Comparison of ENCODE assay signal across 29 cellular contexts in genomic region chr20:45796336-45797070, GRCh38. TPM values are rescaled to one million over a fixed set of nuclear protein-coding genes. Genes with fewer than 3 reads are reported as not detected.
DNase-seq lines count a peak whose midpoint lies in the region; ATAC-seq, FAIRE-seq and TF ChIP-seq lines count a peak whose summit lies in the region.
"Had no signal": no experiment of that assay in that cellular context is flagged by ENCODE, and none has a peak within 500 bp of the region (broad histone marks: within the 10 kb centered on the region; RNA-seq: fewer than 3 reads in every experiment).

No MANE protein-coding gene starts in this region.

- TF ChIP-seq RAD21 in HepG2 (CRISPR knock-in tag; IDR thresholded peaks at IDR 0.05), result no peak

- no peak overlapping the region for H2AFZ ChIP-seq in HepG2 (ENCODE audit: low read length)
- H2AFZ ChIP-seq: GM23338 had no signal

- peaks cover 11% of the 10 kb centered on the region for H3K4me1 ChIP-seq in HepG2 (ENCODE audit: insufficient read depth, low read length)
- H3K4me1 ChIP-seq in right lobe of liver, result peaks cover 0 to 9% (median 3%) of the 10 kb centered on the region in 4 donors
- H3K4me1 ChIP-seq in gastrocnemius medialis, result peaks cover 39 to 42% of the 10 kb centered on the region in 2 donors

- peaks cover 11% of the 10 kb centered on the region for H3K79me2 ChIP-seq in HepG2 (ENCODE audit: insufficient read depth, low read length)

- peaks cover 31% of the 10 kb centered on the region for H3K4me1 Mint-ChIP-seq in activated T-helper 1 cell treated with anti-CD3 and anti-CD28 coated beads, Interleukin-12 subunit alpha, Interleukin-12 subunit beta, Interleukin-2, Interleukin-4 antibody, amounts not matched to agents 30 ng/mL and 10 ng/mL and 1 ng/mL, durations not matched to agents 14 hours and 24 hours and 36 hours (ENCODE audit: low read depth)

- POLR2A ChIA-PET in HepG2 (lab: Yijun Ruan, JAX), result no interaction called here

- TF ChIP-seq CTCF in HepG2 (CRISPR knock-in tag; IDR thresholded peaks at IDR 0.05) (no peak), right lobe of liver (IDR thresholded peaks at IDR 0.05) (no peak), gastrocnemius medialis (IDR thresholded peaks at IDR 0.05 in 4 of 5, conservative IDR thresholded peaks at IDR 0.05 in 1 of 5) (no peak)

- 97% methylated on average over 11 of the region's 11 CpGs for WGBS in HepG2 (ENCODE audit: low lambda C conversion rate)
- WGBS in right lobe of liver (ENCODE audit: insufficient coverage, low coverage, low lambda C conversion rate, missing lambda C conversion rate), result 94% methylated on average over 11 of the region's 11 CpGs

- H3K36me3 Mint-ChIP-seq in activated T-helper 1 cell treated with anti-CD3 and anti-CD28 coated beads, Interleukin-12 subunit alpha, Interleukin-12 subunit beta, Interleukin-2, Interleukin-4 antibody, amounts not matched to agents 30 ng/mL and 10 ng/mL and 1 ng/mL, durations not matched to agents 14 hours and 24 hours and 36 hours (ENCODE audit: low read depth), result peaks cover 20% of the 10 kb centered on the region

- TF ChIP-seq POLR2A in HepG2 (IDR thresholded peaks at IDR 0.05; ENCODE audit: insufficient read depth in 1 of 2, low read depth in 2 of 2, low read length in 2 of 2) (no peak), right lobe of liver (IDR thresholded peaks at IDR 0.05) (no peak), gastrocnemius medialis (IDR thresholded peaks at IDR 0.05) (peak; percentile 38 to 63)

- H3K4me3 ChIP-seq in HepG2 (replicated peaks in 1 of 3; ENCODE audit: insufficient read depth in 1 of 3, low read depth in 2 of 3, low read length in 3 of 3), result no peak overlapping the region
- no peak overlapping the region for H3K4me3 ChIP-seq in right lobe of liver
- peak overlapping the region in 3 of 4 donors; percentile 22 to 34 (median 27) for H3K4me3 ChIP-seq in gastrocnemius medialis
- H3K4me3 ChIP-seq: A549; BLaER1 treated with 17β-estradiol and CSF1 and Interleukin-3, amounts not matched to agents 10 nM and 100 nM; GM12878; GM23338; SK-N-MC had no signal

- H3K36me3 ChIP-seq in HepG2 (replicated peaks in 1 of 2; ENCODE audit: control insufficient read depth in 1 of 2, insufficient read depth in 2 of 2, low read length in 2 of 2), result peaks cover 19 to 36% of the 10 kb centered on the region in 2 experiments
- H3K36me3 ChIP-seq in right lobe of liver, result peaks cover 0 to 39% (median 13%) of the 10 kb centered on the region in 4 donors
- H3K36me3 ChIP-seq in gastrocnemius medialis, result peaks cover 0 to 30% of the 10 kb centered on the region in 2 donors

- no peaks in the 10 kb centered on the region; a peak in 1 of 5 replicates for H3K27me3 ChIP-seq in HepG2 (ENCODE audit: control insufficient read depth in 1 of 2, insufficient read depth in 2 of 2, low read length in 2 of 2)
- H3K27me3 ChIP-seq in right lobe of liver, result no peaks in the 10 kb centered on the region
- H3K27me3 ChIP-seq in gastrocnemius medialis, result no peaks in the 10 kb centered on the region
- H3K27me3 ChIP-seq: BLaER1 treated with 17β-estradiol and CSF1 and Interleukin-3, amounts not matched to agents 10 nM and 100 nM had no signal

- H3K9me3 ChIP-seq in HepG2 (ENCODE audit: low read length) (no peaks in the 10 kb centered on the region), right lobe of liver (no peaks in the 10 kb centered on the region), gastrocnemius medialis (no peaks in the 10 kb centered on the region)
- H3K9me3 ChIP-seq: A549; BLaER1 treated with 17β-estradiol and CSF1 and Interleukin-3, amounts not matched to agents 10 nM and 100 nM had no signal

- no peaks in the 10 kb centered on the region for H3K9me3 Mint-ChIP-seq in activated T-helper 1 cell treated with anti-CD3 and anti-CD28 coated beads, Interleukin-12 subunit alpha, Interleukin-12 subunit beta, Interleukin-2, Interleukin-4 antibody, amounts not matched to agents 30 ng/mL and 10 ng/mL and 1 ng/mL, durations not matched to agents 14 hours and 24 hours and 36 hours
- H3K9me3 Mint-ChIP-seq: CD8-positive, alpha-beta T cell; GM23338; H9; IgD-negative memory B cell had no signal

- FAIRE-seq in HepG2 (lab: Jason Lieb, UNC), result no peak
- FAIRE-seq: A549, GM12878 had no signal

- intact Hi-C loops in HepG2 (cut with micrococcal nuclease; ENCODE audit: unreplicated experiment) (loop anchor here (10.0 kb wide), 1 partner anchor 88 kb away; the partner anchor contains the start of genes SPATA25 and ZSWIM1), right lobe of liver (cut with DNase I) (loop anchor here in 1 of 2 donors (10.0 kb wide), 1 partner anchor 168 kb away; no protein-coding TSS in a partner anchor), left ventricle myocardium superior (cut with micrococcal nuclease) (no loop called here), gastrocnemius medialis (cut with DNase I; ENCODE audit: low total_unique reads) (loop anchor here (2.0 to 10.0 kb wide), 4 partner anchors 30 to 1072 kb away; partner anchors contain the start of gene TNNC2)
- intact Hi-C loops in activated T-helper 1 cell treated with anti-CD3 and anti-CD28 coated beads, Interleukin-12 subunit alpha, Interleukin-12 subunit beta, Interleukin-2, Interleukin-4 antibody, amounts not matched to agents 30 ng/mL and 10 ng/mL and 1 ng/mL, durations not matched to agents 14 hours and 24 hours and 36 hours (cut with micrococcal nuclease), result loop anchor here (10.0 kb wide), 1 partner anchor 568 kb away; no protein-coding TSS in a partner anchor

- in situ Hi-C loops in HepG2 (cut with HindIII; ENCODE audit: extremely low pct_ligation_motif_present, low pct_unique_long_range_greater_than_20kb), result loop anchor here (25.0 kb wide), 1 partner anchor 566 kb away; no protein-coding TSS in a partner anchor
- in situ Hi-C loops in gastrocnemius medialis (cut with MboI; ENCODE audit: low sequenced_read_pairs in 4 of 4), result loop anchor here in 1 of 4 donors (10.0 kb wide), 2 partner anchors 88 to 168 kb away; partner anchors contain the start of genes SPATA25 and ZSWIM1

- H3K27me3 Mint-ChIP-seq in activated T-helper 1 cell treated with anti-CD3 and anti-CD28 coated beads, Interleukin-12 subunit alpha, Interleukin-12 subunit beta, Interleukin-2, Interleukin-4 antibody, amounts not matched to agents 30 ng/mL and 10 ng/mL and 1 ng/mL, durations not matched to agents 14 hours and 24 hours and 36 hours (ENCODE audit: insufficient read depth), result no peaks in the 10 kb centered on the region

- TF ChIP-seq EP300 in HepG2 (IDR thresholded peaks at IDR 0.05; ENCODE audit: low read depth in 2 of 2, low read length in 2 of 2), result no peak
- no peak for TF ChIP-seq EP300 in HepG2 (CRISPR knock-in tag; IDR thresholded peaks at IDR 0.05; ENCODE audit: borderline replicate concordance)

- no peak for DNase-seq in HepG2 (ENCODE audit: low spot score)
- no peak for DNase-seq in right lobe of liver
- no peak for DNase-seq in left ventricle myocardium superior
- DNase-seq in gastrocnemius medialis, result peak; percentile 82 to 84
- no peak for DNase-seq in activated T-helper 1 cell treated with anti-CD3 and anti-CD28 coated beads, Interleukin-12 subunit alpha, Interleukin-12 subunit beta, Interleukin-2, Interleukin-4 antibody, amounts not matched to agents 30 ng/mL and 10 ng/mL and 1 ng/mL, durations not matched to agents 14 hours and 24 hours and 36 hours (ENCODE audit: low spot score)
- DNase-seq in NOMO-1 (lab: John Stamatoyannopoulos, UW; ENCODE audit: unreplicated experiment in 2 of 2), result no peak
- DNase-seq: AML-193; CD8-positive, alpha-beta T cell; DMS 273 treated with DMSO at 0.1 percent for 48 hours; DMS79; EL; GDM1; H9; MM.1S; NCI-H1048; NCI-H1417; NCI-H1694; NCI-H2029 treated with DMSO at 0.1 percent for 48 hours; NCI-H526 treated with DMSO at 0.1 percent for 48 hours; RPMI8226; SIG-M5 had no signal

- CTCF ChIA-PET in HepG2 (lab: Yijun Ruan, JAX; ENCODE audit: low intra/inter-chr PET ratio, low total read pairs), result no interaction called here

- no peaks in the 10 kb centered on the region for H4K20me1 ChIP-seq in HepG2 (ENCODE audit: insufficient read depth, low read length)

- H3K9ac ChIP-seq in HepG2 (ENCODE audit: insufficient read depth, low read depth, low read length), result no peak overlapping the region
- H3K9ac ChIP-seq: KMS-11 had no signal

- H3K4me2 ChIP-seq in HepG2 (ENCODE audit: low read depth, low read length), result no peak overlapping the region
- H3K4me2 ChIP-seq: A549; BLaER1 treated with 17β-estradiol and CSF1 and Interleukin-3, amounts not matched to agents 10 nM and 100 nM; GM23338; KMS-11 had no signal

- no TSS peak for BruUV-seq in HepG2 (replicated peaks; lab: Mats Ljungman, UMichigan)

- no peak overlapping the region for H3K27ac ChIP-seq in HepG2 (ENCODE audit: extremely low read length, insufficient read depth, low read length)
- H3K27ac ChIP-seq in right lobe of liver, result no peak overlapping the region
- H3K27ac ChIP-seq in gastrocnemius medialis, result peak overlapping the region; percentile 94 to 100 (median 97)
- H3K27ac ChIP-seq: A549; BLaER1 treated with 17β-estradiol and CSF1 and Interleukin-3, amounts not matched to agents 10 nM and 100 nM; KMS-11; SK-N-MC had no signal

- no peak for ATAC-seq in HepG2
- ATAC-seq in right lobe of liver, result no peak
- ATAC-seq in left ventricle myocardium superior, result peak; percentile 42
- ATAC-seq in gastrocnemius medialis, result peak; percentile 89 to 92
- ATAC-seq in GM18861 (IDR thresholded peaks at IDR 0.05; ENCODE audit: unreplicated experiment), result no peak
- ATAC-seq: A549; CD8-positive, alpha-beta T cell; GM12878; GM23338 had no signal

- H3K27ac Mint-ChIP-seq in activated T-helper 1 cell treated with anti-CD3 and anti-CD28 coated beads, Interleukin-12 subunit alpha, Interleukin-12 subunit beta, Interleukin-2, Interleukin-4 antibody, amounts not matched to agents 30 ng/mL and 10 ng/mL and 1 ng/mL, durations not matched to agents 14 hours and 24 hours and 36 hours, result no peak overlapping the region
- H3K27ac Mint-ChIP-seq: CD8-positive, alpha-beta T cell; GM23338; H9; IgD-negative memory B cell had no signal

- H3K4me3 Mint-ChIP-seq in activated T-helper 1 cell treated with anti-CD3 and anti-CD28 coated beads, Interleukin-12 subunit alpha, Interleukin-12 subunit beta, Interleukin-2, Interleukin-4 antibody, amounts not matched to agents 30 ng/mL and 10 ng/mL and 1 ng/mL, durations not matched to agents 14 hours and 24 hours and 36 hours, result no peak overlapping the region
- H3K4me3 Mint-ChIP-seq: CD8-positive, alpha-beta T cell; GM23338; H9; IgD-negative memory B cell had no signal

RNA-seq across cellular contexts. Expression of gene DNTTIP1, which starts 4.7 kb away (rescaled TPM):
- total RNA-seq in HepG2 (2016; rRNA removed; fragmentation: Illumina TruSeq; extraction: Trizol) (23.2 and 40.1 TPM in 2 replicates), right lobe of liver (10 to 100 TPM in 3 of 6 experiments, 1 to 10 TPM in 3; 7.5 to 15.7 (median 11.3) TPM), left ventricle myocardium superior (16.2 TPM), gastrocnemius medialis (10 to 100 TPM; 26.1 to 41.9 (median 36.4) TPM)
- 7.7 TPM in 2 replicates for total RNA-seq in HepG2 (2016; cell fraction: cytosol; rRNA removed; fragmentation: Illumina TruSeq; extraction: Trizol; ENCODE audit: low read depth)
- total RNA-seq in HepG2 (2016; cell fraction: insoluble cytoplasmic fraction; rRNA removed; fragmentation: Illumina TruSeq; extraction: Trizol), result 24.8 and 38.1 TPM in 2 replicates
- 16.6 and 17.9 TPM in 2 replicates for total RNA-seq in HepG2 (2016; cell fraction: membrane; rRNA removed; fragmentation: Illumina TruSeq; extraction: Trizol)
- 22.3 and 25.4 TPM in 2 replicates for total RNA-seq in HepG2 (2016; cell fraction: nucleus; rRNA removed; fragmentation: Illumina TruSeq; extraction: Trizol)
- 56.7 and 56.8 TPM in 2 replicates for polyA plus RNA-seq in HepG2 (2011; rRNA removed)
- polyA plus RNA-seq in HepG2 (2011; cell fraction: cytosol; rRNA removed), result 53.3 and 67.0 TPM in 2 replicates
- 32.3 and 33.3 TPM in 2 replicates for polyA plus RNA-seq in HepG2 (2011; cell fraction: nucleus; rRNA removed)
- polyA plus RNA-seq in HepG2 (2012), result 30.3 and 40.0 TPM in 2 replicates
- 14.1 and 14.5 TPM in 2 replicates for polyA plus RNA-seq in HepG2 (2016; cell fraction: cytosol; fragmentation: Illumina TruSeq; extraction: Trizol; ENCODE audit: low read depth)
- polyA plus RNA-seq in HepG2 (2016; cell fraction: insoluble cytoplasmic fraction; fragmentation: Illumina TruSeq; extraction: Trizol; ENCODE audit: low read depth), result 67.9 and 72.1 TPM in 2 replicates
- 21.7 and 24.7 TPM in 2 replicates for polyA plus RNA-seq in HepG2 (2016; cell fraction: membrane; fragmentation: Illumina TruSeq; extraction: Trizol; ENCODE audit: low read depth)
- 53.7 and 62.4 TPM in 2 replicates for polyA plus RNA-seq in HepG2 (2016; cell fraction: nucleus; fragmentation: Illumina TruSeq; extraction: Trizol; ENCODE audit: insufficient read depth, low read depth)
- polyA minus RNA-seq in HepG2 (2011; rRNA and poly(A)+ RNA removed; ENCODE audit: low replicate concordance), result 18.2 and 34.1 TPM in 2 replicates
- 20.2 and 22.0 TPM in 2 replicates for polyA minus RNA-seq in HepG2 (2011; cell fraction: cytosol; rRNA and poly(A)+ RNA removed)
- 11.3 and 22.8 TPM in 2 replicates for polyA minus RNA-seq in HepG2 (2011; cell fraction: nucleus; rRNA and poly(A)+ RNA removed)
- 35.6 and 40.1 TPM in 2 replicates for total RNA-seq in activated T-helper 1 cell treated with anti-CD3 and anti-CD28 coated beads, Interleukin-12 subunit alpha, Interleukin-12 subunit beta, Interleukin-2, Interleukin-4 antibody, amounts not matched to agents 30 ng/mL and 10 ng/mL and 1 ng/mL, durations not matched to agents 14 hours and 24 hours and 36 hours

RNA-seq across cellular contexts. Expression of gene WFDC3, which starts 4.8 kb away (rescaled TPM):
- 0.40 and 0.58 TPM in 2 replicates for total RNA-seq in HepG2 (2016; rRNA removed; fragmentation: Illumina TruSeq; extraction: Trizol)
- total RNA-seq in HepG2 (2016; cell fraction: cytosol; rRNA removed; fragmentation: Illumina TruSeq; extraction: Trizol; ENCODE audit: low read depth), result not detected in 2 replicates
- not detected in 2 replicates for total RNA-seq in HepG2 (2016; cell fraction: insoluble cytoplasmic fraction; rRNA removed; fragmentation: Illumina TruSeq; extraction: Trizol)
- not detected in 2 replicates for total RNA-seq in HepG2 (2016; cell fraction: membrane; rRNA removed; fragmentation: Illumina TruSeq; extraction: Trizol)
- total RNA-seq in HepG2 (2016; cell fraction: nucleus; rRNA removed; fragmentation: Illumina TruSeq; extraction: Trizol), result not detected in 2 replicates
- polyA plus RNA-seq in HepG2 (2011; rRNA removed), result 0.33 TPM in 1 of 2 replicates, not detected in the other
- 0.28 and 0.32 TPM in 2 replicates for polyA plus RNA-seq in HepG2 (2011; cell fraction: cytosol; rRNA removed)
- polyA plus RNA-seq in HepG2 (2011; cell fraction: nucleus; rRNA removed), result not detected in 2 replicates
- not detected in 2 replicates for polyA plus RNA-seq in HepG2 (2012)
- 0.69 TPM in 1 of 2 replicates, not detected in the other for polyA plus RNA-seq in HepG2 (2016; cell fraction: cytosol; fragmentation: Illumina TruSeq; extraction: Trizol; ENCODE audit: low read depth)
- 0.67 TPM in 1 of 2 replicates, not detected in the other for polyA plus RNA-seq in HepG2 (2016; cell fraction: insoluble cytoplasmic fraction; fragmentation: Illumina TruSeq; extraction: Trizol; ENCODE audit: low read depth)
- polyA plus RNA-seq in HepG2 (2016; cell fraction: membrane; fragmentation: Illumina TruSeq; extraction: Trizol; ENCODE audit: low read depth), result 0.76 TPM in 1 of 2 replicates, not detected in the other
- polyA plus RNA-seq in HepG2 (2016; cell fraction: nucleus; fragmentation: Illumina TruSeq; extraction: Trizol; ENCODE audit: insufficient read depth, low read depth), result not detected in 2 replicates
- polyA minus RNA-seq in HepG2 (2011; rRNA and poly(A)+ RNA removed; ENCODE audit: low replicate concordance), result not detected in 2 replicates
- polyA minus RNA-seq in HepG2 (2011; cell fraction: cytosol; rRNA and poly(A)+ RNA removed), result not detected in 2 replicates
- polyA minus RNA-seq in HepG2 (2011; cell fraction: nucleus; rRNA and poly(A)+ RNA removed), result 1.0 TPM in 1 of 2 replicates, not detected in the other
- under 1 TPM in 2 of 6 experiments, not detected in 4; 0.49 to 0.73 TPM for total RNA-seq in right lobe of liver
- total RNA-seq in left ventricle myocardium superior, result not detected
- not detected for total RNA-seq in gastrocnemius medialis
- not detected in 2 replicates for total RNA-seq in activated T-helper 1 cell treated with anti-CD3 and anti-CD28 coated beads, Interleukin-12 subunit alpha, Interleukin-12 subunit beta, Interleukin-2, Interleukin-4 antibody, amounts not matched to agents 30 ng/mL and 10 ng/mL and 1 ng/mL, durations not matched to agents 14 hours and 24 hours and 36 hours
- total RNA-seq: CD8-positive, alpha-beta T cell; GM12878; H9 had no signal
- polyA plus RNA-seq: A549, IgD-negative memory B cell had no signal

RNA-seq across cellular contexts. Expression of gene UBE2C, which starts 15.9 kb away (rescaled TPM):
- 123 and 139 TPM in 2 replicates for total RNA-seq in HepG2 (2016; rRNA removed; fragmentation: Illumina TruSeq; extraction: Trizol)
- total RNA-seq in HepG2 (2016; cell fraction: cytosol; rRNA removed; fragmentation: Illumina TruSeq; extraction: Trizol; ENCODE audit: low read depth), result 108 and 125 TPM in 2 replicates
- total RNA-seq in HepG2 (2016; cell fraction: insoluble cytoplasmic fraction; rRNA removed; fragmentation: Illumina TruSeq; extraction: Trizol), result 118 and 139 TPM in 2 replicates
- 79.5 and 81.6 TPM in 2 replicates for total RNA-seq in HepG2 (2016; cell fraction: membrane; rRNA removed; fragmentation: Illumina TruSeq; extraction: Trizol)
- total RNA-seq in HepG2 (2016; cell fraction: nucleus; rRNA removed; fragmentation: Illumina TruSeq; extraction: Trizol), result 34.2 and 41.5 TPM in 2 replicates
- polyA plus RNA-seq in HepG2 (2011; rRNA removed), result 58.6 and 100 TPM in 2 replicates
- polyA plus RNA-seq in HepG2 (2011; cell fraction: cytosol; rRNA removed), result 63.8 and 96.2 TPM in 2 replicates
- 29.8 and 37.6 TPM in 2 replicates for polyA plus RNA-seq in HepG2 (2011; cell fraction: nucleus; rRNA removed)
- 47.4 and 65.0 TPM in 2 replicates for polyA plus RNA-seq in HepG2 (2012)
- 79.9 and 83.0 TPM in 2 replicates for polyA plus RNA-seq in HepG2 (2016; cell fraction: cytosol; fragmentation: Illumina TruSeq; extraction: Trizol; ENCODE audit: low read depth)
- polyA plus RNA-seq in HepG2 (2016; cell fraction: insoluble cytoplasmic fraction; fragmentation: Illumina TruSeq; extraction: Trizol; ENCODE audit: low read depth), result 212 and 226 TPM in 2 replicates
- 72.2 and 74.7 TPM in 2 replicates for polyA plus RNA-seq in HepG2 (2016; cell fraction: membrane; fragmentation: Illumina TruSeq; extraction: Trizol; ENCODE audit: low read depth)
- polyA plus RNA-seq in HepG2 (2016; cell fraction: nucleus; fragmentation: Illumina TruSeq; extraction: Trizol; ENCODE audit: insufficient read depth, low read depth), result 105 and 106 TPM in 2 replicates
- polyA minus RNA-seq in HepG2 (2011; rRNA and poly(A)+ RNA removed; ENCODE audit: low replicate concordance), result 49.8 and 263 TPM in 2 replicates
- 28.6 and 38.5 TPM in 2 replicates for polyA minus RNA-seq in HepG2 (2011; cell fraction: cytosol; rRNA and poly(A)+ RNA removed)
- 13.6 and 17.3 TPM in 2 replicates for polyA minus RNA-seq in HepG2 (2011; cell fraction: nucleus; rRNA and poly(A)+ RNA removed)
- 1 to 10 TPM in 4 of 6 experiments, under 1 TPM in 1, not detected in 1; 0.66 to 5.8 (median 3.7) TPM for total RNA-seq in right lobe of liver
- total RNA-seq in left ventricle myocardium superior, result 1.0 TPM
- under 1 TPM in 1 of 4 donors, not detected in 3; 0.84 TPM for total RNA-seq in gastrocnemius medialis
- total RNA-seq in activated T-helper 1 cell treated with anti-CD3 and anti-CD28 coated beads, Interleukin-12 subunit alpha, Interleukin-12 subunit beta, Interleukin-2, Interleukin-4 antibody, amounts not matched to agents 30 ng/mL and 10 ng/mL and 1 ng/mL, durations not matched to agents 14 hours and 24 hours and 36 hours, result 114 and 118 TPM in 2 replicates

RNA-seq across cellular contexts. Expression of gene TNNC2, which starts 30.6 kb away (rescaled TPM):
- total RNA-seq in HepG2 (2016; rRNA removed; fragmentation: Illumina TruSeq; extraction: Trizol) (4.7 and 7.1 TPM in 2 replicates), right lobe of liver (1 to 10 TPM in 1 of 6 experiments, under 1 TPM in 2, not detected in 3; 0.37 to 3.5 (median 0.86) TPM), left ventricle myocardium superior (not detected), gastrocnemius medialis (1,000 to 10,000 TPM; 2,919 to 3,968 (median 3,006) TPM)
- 1.9 TPM in 2 replicates for total RNA-seq in HepG2 (2016; cell fraction: cytosol; rRNA removed; fragmentation: Illumina TruSeq; extraction: Trizol; ENCODE audit: low read depth)
- 3.9 and 7.3 TPM in 2 replicates for total RNA-seq in HepG2 (2016; cell fraction: insoluble cytoplasmic fraction; rRNA removed; fragmentation: Illumina TruSeq; extraction: Trizol)
- 1.4 and 2.9 TPM in 2 replicates for total RNA-seq in HepG2 (2016; cell fraction: membrane; rRNA removed; fragmentation: Illumina TruSeq; extraction: Trizol)
- total RNA-seq in HepG2 (2016; cell fraction: nucleus; rRNA removed; fragmentation: Illumina TruSeq; extraction: Trizol), result 0.78 and 1.0 TPM in 2 replicates
- polyA plus RNA-seq in HepG2 (2011; rRNA removed), result 1.8 and 2.5 TPM in 2 replicates
- polyA plus RNA-seq in HepG2 (2011; cell fraction: cytosol; rRNA removed), result 4.6 and 5.7 TPM in 2 replicates
- 1.7 and 1.9 TPM in 2 replicates for polyA plus RNA-seq in HepG2 (2011; cell fraction: nucleus; rRNA removed)
- 2.2 and 3.6 TPM in 2 replicates for polyA plus RNA-seq in HepG2 (2012)
- 1.7 and 2.4 TPM in 2 replicates for polyA plus RNA-seq in HepG2 (2016; cell fraction: cytosol; fragmentation: Illumina TruSeq; extraction: Trizol; ENCODE audit: low read depth)
- 8.8 and 10.1 TPM in 2 replicates for polyA plus RNA-seq in HepG2 (2016; cell fraction: insoluble cytoplasmic fraction; fragmentation: Illumina TruSeq; extraction: Trizol; ENCODE audit: low read depth)
- polyA plus RNA-seq in HepG2 (2016; cell fraction: membrane; fragmentation: Illumina TruSeq; extraction: Trizol; ENCODE audit: low read depth), result 1.5 and 1.8 TPM in 2 replicates
- 3.3 and 3.6 TPM in 2 replicates for polyA plus RNA-seq in HepG2 (2016; cell fraction: nucleus; fragmentation: Illumina TruSeq; extraction: Trizol; ENCODE audit: insufficient read depth, low read depth)
- polyA minus RNA-seq in HepG2 (2011; rRNA and poly(A)+ RNA removed; ENCODE audit: low replicate concordance), result 1.7 and 2.9 TPM in 2 replicates
- 1.3 TPM in 1 of 2 replicates, not detected in the other for polyA minus RNA-seq in HepG2 (2011; cell fraction: cytosol; rRNA and poly(A)+ RNA removed)
- polyA minus RNA-seq in HepG2 (2011; cell fraction: nucleus; rRNA and poly(A)+ RNA removed), result 1.3 and 1.7 TPM in 2 replicates
- not detected in 2 replicates for total RNA-seq in activated T-helper 1 cell treated with anti-CD3 and anti-CD28 coated beads, Interleukin-12 subunit alpha, Interleukin-12 subunit beta, Interleukin-2, Interleukin-4 antibody, amounts not matched to agents 30 ng/mL and 10 ng/mL and 1 ng/mL, durations not matched to agents 14 hours and 24 hours and 36 hours
- total RNA-seq: GM12878 had no signal

RNA-seq across cellular contexts. Expression of gene SNX21, which starts 37.1 kb away (rescaled TPM):
- total RNA-seq in HepG2 (2016; rRNA removed; fragmentation: Illumina TruSeq; extraction: Trizol) (9.3 and 12.8 TPM in 2 replicates), right lobe of liver (10 to 100 TPM in 2 of 6 experiments, 1 to 10 TPM in 4; 3.4 to 21.8 (median 6.8) TPM), left ventricle myocardium superior (21.3 TPM), gastrocnemius medialis (100 to 1,000 TPM in 2 of 4 donors, 10 to 100 TPM in 2; 35.8 to 114 (median 79.0) TPM)
- total RNA-seq in HepG2 (2016; cell fraction: cytosol; rRNA removed; fragmentation: Illumina TruSeq; extraction: Trizol; ENCODE audit: low read depth), result 3.2 and 4.1 TPM in 2 replicates
- total RNA-seq in HepG2 (2016; cell fraction: insoluble cytoplasmic fraction; rRNA removed; fragmentation: Illumina TruSeq; extraction: Trizol), result 8.3 and 13.1 TPM in 2 replicates
- 8.2 and 11.5 TPM in 2 replicates for total RNA-seq in HepG2 (2016; cell fraction: membrane; rRNA removed; fragmentation: Illumina TruSeq; extraction: Trizol)
- total RNA-seq in HepG2 (2016; cell fraction: nucleus; rRNA removed; fragmentation: Illumina TruSeq; extraction: Trizol), result 8.8 and 9.6 TPM in 2 replicates
- polyA plus RNA-seq in HepG2 (2011; rRNA removed), result 7.7 and 9.3 TPM in 2 replicates
- 5.3 and 8.0 TPM in 2 replicates for polyA plus RNA-seq in HepG2 (2011; cell fraction: cytosol; rRNA removed)
- polyA plus RNA-seq in HepG2 (2011; cell fraction: nucleus; rRNA removed), result 19.8 and 23.5 TPM in 2 replicates
- polyA plus RNA-seq in HepG2 (2012), result 2.8 and 3.5 TPM in 2 replicates
- polyA plus RNA-seq in HepG2 (2016; cell fraction: cytosol; fragmentation: Illumina TruSeq; extraction: Trizol; ENCODE audit: low read depth), result 3.6 and 3.9 TPM in 2 replicates
- 9.9 and 11.5 TPM in 2 replicates for polyA plus RNA-seq in HepG2 (2016; cell fraction: insoluble cytoplasmic fraction; fragmentation: Illumina TruSeq; extraction: Trizol; ENCODE audit: low read depth)
- 7.4 and 8.6 TPM in 2 replicates for polyA plus RNA-seq in HepG2 (2016; cell fraction: membrane; fragmentation: Illumina TruSeq; extraction: Trizol; ENCODE audit: low read depth)
- polyA plus RNA-seq in HepG2 (2016; cell fraction: nucleus; fragmentation: Illumina TruSeq; extraction: Trizol; ENCODE audit: insufficient read depth, low read depth), result 12.4 and 16.9 TPM in 2 replicates
- 4.7 and 14.9 TPM in 2 replicates for polyA minus RNA-seq in HepG2 (2011; rRNA and poly(A)+ RNA removed; ENCODE audit: low replicate concordance)
- polyA minus RNA-seq in HepG2 (2011; cell fraction: cytosol; rRNA and poly(A)+ RNA removed), result 5.2 and 5.3 TPM in 2 replicates
- polyA minus RNA-seq in HepG2 (2011; cell fraction: nucleus; rRNA and poly(A)+ RNA removed), result 13.4 and 17.7 TPM in 2 replicates
- 0.75 and 1.1 TPM in 2 replicates for total RNA-seq in activated T-helper 1 cell treated with anti-CD3 and anti-CD28 coated beads, Interleukin-12 subunit alpha, Interleukin-12 subunit beta, Interleukin-2, Interleukin-4 antibody, amounts not matched to agents 30 ng/mL and 10 ng/mL and 1 ng/mL, durations not matched to agents 14 hours and 24 hours and 36 hours

Comparison
In these comparisons a context has a peak if more than half of its experiments do, and no peak if none do; other contexts are left out.
1. RNA of gene UBE2C, which starts 15.9 kb away (total RNA-seq): 34.2 to 139 TPM in HepG2 and 114 to 118 TPM in activated T-helper 1 cell treated with anti-CD3 and anti-CD28 coated beads, Interleukin-12 subunit alpha, Interleukin-12 subunit beta, Interleukin-2, Interleukin-4 antibody, amounts not matched to agents 30 ng/mL and 10 ng/mL and 1 ng/mL, durations not matched to agents 14 hours and 24 hours and 36 hours; 0.66 to 5.8 TPM in right lobe of liver, 1.0 TPM in left ventricle myocardium superior (single experiment) and 0.84 TPM in gastrocnemius medialis; every median in the first group is over 4 times any median in the second.
2. ATAC-seq: peak in left ventricle myocardium superior (single experiment) and gastrocnemius medialis (2 of 2); none in HepG2 (single experiment), right lobe of liver (0 of 4) and GM18861 (single experiment).
3. DNase-seq: peak in gastrocnemius medialis (2 of 2); none in HepG2 (single experiment), right lobe of liver (0 of 3), left ventricle myocardium superior (single experiment), activated T-helper 1 cell treated with anti-CD3 and anti-CD28 coated beads, Interleukin-12 subunit alpha, Interleukin-12 subunit beta, Interleukin-2, Interleukin-4 antibody, amounts not matched to agents 30 ng/mL and 10 ng/mL and 1 ng/mL, durations not matched to agents 14 hours and 24 hours and 36 hours (single experiment) and NOMO-1 (0 of 2).
4. H3K27ac ChIP-seq: peak in gastrocnemius medialis (4 of 4); none in HepG2 (single experiment) and right lobe of liver (0 of 3).
5. H3K4me3 ChIP-seq: peak in gastrocnemius medialis (3 of 4); none in HepG2 (0 of 3) and right lobe of liver (0 of 3).
6. POLR2A ChIP-seq: peak in gastrocnemius medialis (2 of 2); none in HepG2 (0 of 2) and right lobe of liver (single experiment).